Comparison of ENCODE assay signal across 1 cellular context in genomic region chr12:132766380-132767085, GRCh38.
TF ChIP-seq lines count a peak whose summit lies in the region.

No MANE protein-coding gene starts in this region.

TF ChIP-seq in K562, 482 proteins besides CTCF, POLR2A, EP300 and RAD21 (continued from another document and continues in another):
- TF ChIP-seq FOXK1 (CRISPR knock-in tag; IDR thresholded peaks at IDR 0.05; ENCODE audit: borderline replicate concordance) = no peak
- 0 out of 2 replicates have a peak, but pooled peaks have one; percentile 19 for TF ChIP-seq BCOR (IDR thresholded peaks at IDR 0.05)
- TF ChIP-seq ZNF184 (CRISPR knock-in tag; IDR thresholded peaks at IDR 0.05) = no peak
- no peak for TF ChIP-seq PREB (CRISPR knock-in tag; IDR thresholded peaks at IDR 0.05)
- peak in 1 of 2 experiments; percentile 66; a peak in 2 of 4 replicates for TF ChIP-seq TRIM24 (IDR thresholded peaks at IDR 0.05)
- TF ChIP-seq, protein P1, sequence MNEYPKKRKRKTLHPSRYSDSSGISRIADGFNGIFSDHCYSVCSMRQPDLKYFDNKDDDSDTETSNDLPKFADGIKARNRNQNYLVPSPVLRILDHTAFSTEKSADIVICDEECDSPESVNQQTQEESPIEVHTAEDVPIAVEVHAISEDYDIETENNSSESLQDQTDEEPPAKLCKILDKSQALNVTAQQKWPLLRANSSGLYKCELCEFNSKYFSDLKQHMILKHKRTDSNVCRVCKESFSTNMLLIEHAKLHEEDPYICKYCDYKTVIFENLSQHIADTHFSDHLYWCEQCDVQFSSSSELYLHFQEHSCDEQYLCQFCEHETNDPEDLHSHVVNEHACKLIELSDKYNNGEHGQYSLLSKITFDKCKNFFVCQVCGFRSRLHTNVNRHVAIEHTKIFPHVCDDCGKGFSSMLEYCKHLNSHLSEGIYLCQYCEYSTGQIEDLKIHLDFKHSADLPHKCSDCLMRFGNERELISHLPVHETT (CRISPR knock-in tag; conservative IDR thresholded peaks at IDR 0.05 in 1 of 2, IDR thresholded peaks at IDR 0.05 in 1 of 2) = 0 out of 4 replicates have a peak, but pooled peaks of 1 of the 2 experiments have one; percentile 46
- peak; percentile 15; the same call in 1 of the 2 replicates for TF ChIP-seq JUND (IDR thresholded peaks at IDR 0.05; ENCODE audit: borderline replicate concordance, low read depth, low read length)
- TF ChIP-seq JUND (tag; IDR thresholded peaks at IDR 0.05; ENCODE audit: borderline replicate concordance, low read depth, low read length) = no peak; the same call in 2 of the 3 replicates
- TF ChIP-seq CTBP1 (IDR thresholded peaks at IDR 0.05; ENCODE audit: borderline replicate concordance) = peak; percentile 18; the same call in 1 of the 2 replicates
- TF ChIP-seq, protein P2, sequence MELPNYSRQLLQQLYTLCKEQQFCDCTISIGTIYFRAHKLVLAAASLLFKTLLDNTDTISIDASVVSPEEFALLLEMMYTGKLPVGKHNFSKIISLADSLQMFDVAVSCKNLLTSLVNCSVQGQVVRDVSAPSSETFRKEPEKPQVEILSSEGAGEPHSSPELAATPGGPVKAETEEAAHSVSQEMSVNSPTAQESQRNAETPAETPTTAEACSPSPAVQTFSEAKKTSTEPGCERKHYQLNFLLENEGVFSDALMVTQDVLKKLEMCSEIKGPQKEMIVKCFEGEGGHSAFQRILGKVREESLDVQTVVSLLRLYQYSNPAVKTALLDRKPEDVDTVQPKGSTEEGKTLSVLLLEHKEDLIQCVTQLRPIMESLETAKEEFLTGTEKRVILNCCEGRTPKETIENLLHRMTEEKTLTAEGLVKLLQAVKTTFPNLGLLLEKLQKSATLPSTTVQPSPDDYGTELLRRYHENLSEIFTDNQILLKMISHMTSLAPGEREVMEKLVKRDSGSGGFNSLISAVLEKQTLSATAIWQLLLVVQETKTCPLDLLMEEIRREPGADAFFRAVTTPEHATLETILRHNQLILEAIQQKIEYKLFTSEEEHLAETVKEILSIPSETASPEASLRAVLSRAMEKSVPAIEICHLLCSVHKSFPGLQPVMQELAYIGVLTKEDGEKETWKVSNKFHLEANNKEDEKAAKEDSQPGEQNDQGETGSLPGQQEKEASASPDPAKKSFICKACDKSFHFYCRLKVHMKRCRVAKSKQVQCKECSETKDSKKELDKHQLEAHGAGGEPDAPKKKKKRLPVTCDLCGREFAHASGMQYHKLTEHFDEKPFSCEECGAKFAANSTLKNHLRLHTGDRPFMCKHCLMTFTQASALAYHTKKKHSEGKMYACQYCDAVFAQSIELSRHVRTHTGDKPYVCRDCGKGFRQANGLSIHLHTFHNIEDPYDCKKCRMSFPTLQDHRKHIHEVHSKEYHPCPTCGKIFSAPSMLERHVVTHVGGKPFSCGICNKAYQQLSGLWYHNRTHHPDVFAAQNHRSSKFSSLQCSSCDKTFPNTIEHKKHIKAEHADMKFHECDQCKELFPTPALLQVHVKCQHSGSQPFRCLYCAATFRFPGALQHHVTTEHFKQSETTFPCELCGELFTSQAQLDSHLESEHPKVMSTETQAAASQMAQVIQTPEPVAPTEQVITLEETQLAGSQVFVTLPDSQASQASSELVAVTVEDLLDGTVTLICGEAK (IDR thresholded peaks at IDR 0.05) = peak; percentile 93
- TF ChIP-seq, protein P2 (CRISPR knock-in tag; IDR thresholded peaks at IDR 0.05) = no peak
- no peak for TF ChIP-seq STAT6 (CRISPR knock-in tag; IDR thresholded peaks at IDR 0.05)
- TF ChIP-seq ZNF609 (CRISPR knock-in tag; IDR thresholded peaks at IDR 0.05; ENCODE audit: borderline replicate concordance) = no peak
- peak; percentile 51 for TF ChIP-seq SMARCA4 (IDR thresholded peaks at IDR 0.05)
- TF ChIP-seq RERE (CRISPR knock-in tag; IDR thresholded peaks at IDR 0.05; ENCODE audit: borderline replicate concordance) = no peak
- TF ChIP-seq, protein P3, sequence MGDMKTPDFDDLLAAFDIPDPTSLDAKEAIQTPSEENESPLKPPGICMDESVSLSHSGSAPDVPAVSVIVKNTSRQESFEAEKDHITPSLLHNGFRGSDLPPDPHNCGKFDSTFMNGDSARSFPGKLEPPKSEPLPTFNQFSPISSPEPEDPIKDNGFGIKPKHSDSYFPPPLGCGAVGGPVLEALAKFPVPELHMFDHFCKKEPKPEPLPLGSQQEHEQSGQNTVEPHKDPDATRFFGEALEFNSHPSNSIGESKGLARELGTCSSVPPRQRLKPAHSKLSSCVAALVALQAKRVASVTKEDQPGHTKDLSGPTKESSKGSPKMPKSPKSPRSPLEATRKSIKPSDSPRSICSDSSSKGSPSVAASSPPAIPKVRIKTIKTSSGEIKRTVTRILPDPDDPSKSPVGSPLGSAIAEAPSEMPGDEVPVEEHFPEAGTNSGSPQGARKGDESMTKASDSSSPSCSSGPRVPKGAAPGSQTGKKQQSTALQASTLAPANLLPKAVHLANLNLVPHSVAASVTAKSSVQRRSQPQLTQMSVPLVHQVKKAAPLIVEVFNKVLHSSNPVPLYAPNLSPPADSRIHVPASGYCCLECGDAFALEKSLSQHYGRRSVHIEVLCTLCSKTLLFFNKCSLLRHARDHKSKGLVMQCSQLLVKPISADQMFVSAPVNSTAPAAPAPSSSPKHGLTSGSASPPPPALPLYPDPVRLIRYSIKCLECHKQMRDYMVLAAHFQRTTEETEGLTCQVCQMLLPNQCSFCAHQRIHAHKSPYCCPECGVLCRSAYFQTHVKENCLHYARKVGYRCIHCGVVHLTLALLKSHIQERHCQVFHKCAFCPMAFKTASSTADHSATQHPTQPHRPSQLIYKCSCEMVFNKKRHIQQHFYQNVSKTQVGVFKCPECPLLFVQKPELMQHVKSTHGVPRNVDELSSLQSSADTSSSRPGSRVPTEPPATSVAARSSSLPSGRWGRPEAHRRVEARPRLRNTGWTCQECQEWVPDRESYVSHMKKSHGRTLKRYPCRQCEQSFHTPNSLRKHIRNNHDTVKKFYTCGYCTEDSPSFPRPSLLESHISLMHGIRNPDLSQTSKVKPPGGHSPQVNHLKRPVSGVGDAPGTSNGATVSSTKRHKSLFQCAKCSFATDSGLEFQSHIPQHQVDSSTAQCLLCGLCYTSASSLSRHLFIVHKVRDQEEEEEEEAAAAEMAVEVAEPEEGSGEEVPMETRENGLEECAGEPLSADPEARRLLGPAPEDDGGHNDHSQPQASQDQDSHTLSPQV (IDR thresholded peaks at IDR 0.05) = peak; percentile 71; the same call in 1 of the 2 replicates
- TF ChIP-seq CBFB (CRISPR knock-in tag; IDR thresholded peaks at IDR 0.05) = no peak
